In the genomic region with DNA sequence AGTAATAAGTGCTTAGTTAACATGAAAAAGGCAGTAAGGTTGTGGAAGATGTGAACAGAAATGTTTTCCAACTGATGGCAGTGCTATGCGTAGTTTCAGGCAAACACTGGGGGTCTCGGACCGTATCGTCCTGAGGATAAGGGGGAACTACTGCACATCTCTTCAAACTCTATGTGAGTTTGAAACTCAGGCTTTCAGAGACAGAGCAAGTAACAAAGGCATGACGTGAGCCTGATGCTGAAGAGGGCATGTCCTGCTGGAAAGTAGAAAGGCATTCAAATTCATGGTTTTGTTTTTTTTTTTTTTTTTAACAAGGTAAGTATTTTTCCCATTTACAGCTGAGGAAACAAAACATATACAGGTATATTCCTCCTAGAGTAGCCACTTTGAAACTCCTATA, we compare ENCODE assay signal across 14 cellular contexts. TPM values are rescaled to one million over a fixed set of nuclear protein-coding genes. Genes with fewer than 3 reads are reported as not detected.
DNase-seq lines count a peak whose midpoint lies in the region; TF ChIP-seq lines count a peak whose summit lies in the region.
"Had no signal": no experiment of that assay in that cellular context is flagged by ENCODE, and none has a peak within 500 bp of the region (broad histone marks: within the 10 kb centered on the region; RNA-seq: fewer than 3 reads in every experiment).

No MANE protein-coding gene starts in this region.

- peak overlapping the region; percentile 12 to 86 (median 79) for H3K27ac Mint-ChIP-seq in H9
- H3K27ac Mint-ChIP-seq in neural progenitor cell = no peak overlapping the region
- H3K27ac Mint-ChIP-seq: B cell; CD8-positive, alpha-beta T cell had no signal

- no peak overlapping the region for H3K23ac ChIP-seq in H9 (ENCODE audit: insufficient read length, low read depth, low read length)

- H3K9ac ChIP-seq in H9 (ENCODE audit: extremely low read depth, insufficient read length, low read length) (no peak overlapping the region), NT2/D1 (ENCODE audit: insufficient read length, low read depth) (peak overlapping the region; percentile 17), iPS-15b (ENCODE audit: low read depth, low read length) (no peak overlapping the region), neural progenitor cell (no peak overlapping the region)
- H3K9ac ChIP-seq: BLaER1 treated with 17β-estradiol and CSF1 and Interleukin-3, amounts not matched to agents 10 nM and 100 nM; KMS-11 had no signal

- H3K23me2 ChIP-seq in H9 (ENCODE audit: insufficient read length, low read depth, low read length, poor library complexity, severe bottlenecking) = no peaks in the 10 kb centered on the region

- H3K9me3 ChIP-seq in H9 (ENCODE audit: control insufficient read depth, low read depth, low read length) (no peaks in the 10 kb centered on the region), NT2/D1 (ENCODE audit: insufficient read depth, low read length) (no peaks in the 10 kb centered on the region), iPS-15b (ENCODE audit: control insufficient read depth, insufficient read depth, low read length) (no peaks in the 10 kb centered on the region), neural progenitor cell (ENCODE audit: low read depth) (no peaks in the 10 kb centered on the region)
- H3K9me3 ChIP-seq: BLaER1 treated with 17β-estradiol and CSF1 and Interleukin-3, amounts not matched to agents 10 nM and 100 nM had no signal

- no peaks in the 10 kb centered on the region for H3F3A ChIP-seq in neural progenitor cell (ENCODE audit: low read depth)

- TF ChIP-seq CTCF in H9 (conservative IDR thresholded peaks at IDR 0.05) = no peak
- no peak for TF ChIP-seq CTCF in neural progenitor cell (IDR thresholded peaks at IDR 0.05)

- H3K4me1 ChIP-seq in H9 (ENCODE audit: insufficient read depth, low read length) (peaks cover 4% of the 10 kb centered on the region; the same call in 1 of the 2 replicates), NT2/D1 (ENCODE audit: insufficient read depth, insufficient read length) (no peaks in the 10 kb centered on the region), iPS-15b (ENCODE audit: control insufficient read depth, insufficient read depth, low read length) (peaks cover 10% of the 10 kb centered on the region), neural progenitor cell (no peaks in the 10 kb centered on the region)

- no peak overlapping the region for H3T11ph ChIP-seq in H9 (ENCODE audit: low read length)

- H3K27me3 Mint-ChIP-seq in H9 (ENCODE audit: low read depth) (no peaks in the 10 kb centered on the region), neural progenitor cell (ENCODE audit: insufficient read depth, low read depth) (peaks cover 3% of the 10 kb centered on the region)

- H2BK120ac ChIP-seq in H9 (ENCODE audit: low read depth, low read length, poor library complexity, severe bottlenecking) = no peak overlapping the region

- H3K79me1 ChIP-seq in H9 (ENCODE audit: insufficient read depth, low read depth, low read length, poor library complexity, severe bottlenecking) = no peaks in the 10 kb centered on the region

- no peak overlapping the region for H4K91ac ChIP-seq in H9 (ENCODE audit: insufficient read length, low read depth, low read length)

- H3K4me3 Mint-ChIP-seq in H9 (peak overlapping the region; percentile 1 to 9; a peak in 4 of 5 replicates), neural progenitor cell (no peak overlapping the region)
- H3K4me3 Mint-ChIP-seq: B cell; CD8-positive, alpha-beta T cell had no signal

- H3K4me2 ChIP-seq in H9 (ENCODE audit: insufficient read depth, insufficient read length, low read length) = peak overlapping the region; percentile 30
- no peak overlapping the region for H3K4me2 ChIP-seq in neural progenitor cell
- H3K4me2 ChIP-seq: BLaER1 treated with 17β-estradiol and CSF1 and Interleukin-3, amounts not matched to agents 10 nM and 100 nM; KMS-11 had no signal

- peaks cover 21 to 22% of the 10 kb centered on the region in 2 experiments for H3K4me1 Mint-ChIP-seq in H9
- H3K4me1 Mint-ChIP-seq in neural progenitor cell = no peaks in the 10 kb centered on the region
- H3K4me1 Mint-ChIP-seq: B cell had no signal

- WGBS in H9 (ENCODE audit: extremely low coverage, insufficient read length, low lambda C conversion rate) = no CpG with 5 or more reads among the region's 5 CpGs

- no peak overlapping the region for H4K5ac ChIP-seq in H9 (ENCODE audit: insufficient read length, low read depth, low read length)

- no peaks in the 10 kb centered on the region for H4K20me1 ChIP-seq in H9 (ENCODE audit: control insufficient read depth, insufficient read depth, insufficient read length)
- H4K20me1 ChIP-seq in neural progenitor cell (ENCODE audit: low read depth) = no peaks in the 10 kb centered on the region
- H4K20me1 ChIP-seq: BLaER1 treated with 17β-estradiol and CSF1 and Interleukin-3, amounts not matched to agents 10 nM and 100 nM had no signal

- H2BK12ac ChIP-seq in H9 (ENCODE audit: insufficient read length, low read depth, low read length) = no peak overlapping the region

- H2AK5ac ChIP-seq in H9 (ENCODE audit: insufficient read length, low read length) = no peak overlapping the region

- no peak overlapping the region for H2BK5ac ChIP-seq in H9 (ENCODE audit: insufficient read length, low read length)

- H3K79me2 ChIP-seq in H9 (ENCODE audit: insufficient read depth, low read length) (no peaks in the 10 kb centered on the region), neural progenitor cell (ENCODE audit: low read depth) (no peaks in the 10 kb centered on the region)

- H3K18ac ChIP-seq in H9 (ENCODE audit: insufficient read length, low read depth, low read length) = no peak overlapping the region

- no peak overlapping the region for H3K27ac ChIP-seq in H9 (ENCODE audit: insufficient read length, low read depth, low read length)
- H3K27ac ChIP-seq in neural progenitor cell = no peak overlapping the region
- H3K27ac ChIP-seq: BLaER1 treated with 17β-estradiol and CSF1 and Interleukin-3, amounts not matched to agents 10 nM and 100 nM; KMS-11 had no signal

- H3K36me3 Mint-ChIP-seq in H9 (ENCODE audit: insufficient read depth in 1 of 3, low read depth in 3 of 3) (no peaks in the 10 kb centered on the region), neural progenitor cell (no peaks in the 10 kb centered on the region)
- H3K36me3 Mint-ChIP-seq: CD8-positive, alpha-beta T cell had no signal

- H3K56ac ChIP-seq in H9 (ENCODE audit: insufficient read length, low read depth, low read length) = no peak overlapping the region

- no peak overlapping the region for H2BK20ac ChIP-seq in H9 (ENCODE audit: low read depth, low read length, poor library complexity, severe bottlenecking)

- H3K4ac ChIP-seq in H9 (ENCODE audit: low read depth, low read length) = no peak overlapping the region

- H3K9me3 Mint-ChIP-seq in H9 (no peaks in the 10 kb centered on the region), neural progenitor cell (no peaks in the 10 kb centered on the region)
- H3K9me3 Mint-ChIP-seq: CD8-positive, alpha-beta T cell had no signal

- DNase-seq in H9 (peak; percentile 39), NT2/D1 (ENCODE audit: low read depth, low spot score) (no peak), neural progenitor cell (ENCODE audit: low spot score) (no peak), occipital lobe (lab: John Stamatoyannopoulos, UW) (no peak), NCI-H82 (lab: John Stamatoyannopoulos, UW) (no peak)
- DNase-seq in stimulated activated naive CD4-positive, alpha-beta T cell (lab: John Stamatoyannopoulos, UW) = no peak
- DNase-seq: Calu3; CD8-positive, alpha-beta T cell; DMS79 treated with DMSO at 0.1 percent for 48 hours; GDM1 had no signal

- H3K36me3 ChIP-seq in NT2/D1 (ENCODE audit: insufficient read depth, insufficient read length, low read length) (no peaks in the 10 kb centered on the region), iPS-15b (ENCODE audit: control insufficient read depth, insufficient read depth, low read length) (no peaks in the 10 kb centered on the region), neural progenitor cell (no peaks in the 10 kb centered on the region)
- H3K36me3 ChIP-seq: BLaER1 treated with 17β-estradiol and CSF1 and Interleukin-3, amounts not matched to agents 10 nM and 100 nM had no signal

- H2AFZ ChIP-seq in H9 (ENCODE audit: low read length) (no peak overlapping the region), neural progenitor cell (replicated peaks) (peak overlapping the region; percentile 26)

- H4K8ac ChIP-seq in H9 (replicated peaks; ENCODE audit: insufficient read length, low read depth, low read length) = no peak overlapping the region

- H3K4me3 ChIP-seq in NT2/D1 (ENCODE audit: insufficient read length, low read depth) = no peak overlapping the region
- peak overlapping the region; percentile 14 for H3K4me3 ChIP-seq in iPS-15b (ENCODE audit: low read depth, low read length)
- no peak overlapping the region for H3K4me3 ChIP-seq in neural progenitor cell
- H3K4me3 ChIP-seq: BLaER1 treated with 17β-estradiol and CSF1 and Interleukin-3, amounts not matched to agents 10 nM and 100 nM had no signal

- H2BK15ac ChIP-seq in H9 (ENCODE audit: low read depth, low read length) = no peak overlapping the region

- H3K14ac ChIP-seq in H9 (ENCODE audit: insufficient read depth, low read length) = no peak overlapping the region

- H3K27me3 ChIP-seq in H9 (ENCODE audit: insufficient read depth, low read length) = no peaks in the 10 kb centered on the region
- H3K27me3 ChIP-seq in NT2/D1 (ENCODE audit: insufficient read depth, insufficient read length) = no peaks in the 10 kb centered on the region
- H3K27me3 ChIP-seq in iPS-15b (ENCODE audit: control insufficient read depth, insufficient read depth, low read length) = no peaks in the 10 kb centered on the region
- H3K27me3 ChIP-seq in neural progenitor cell = no peaks in the 10 kb centered on the region
- H3K27me3 ChIP-seq: BLaER1 treated with 17β-estradiol and CSF1 and Interleukin-3, amounts not matched to agents 10 nM and 100 nM had no signal

RNA-seq across cellular contexts. Expression of gene TRIM36, which starts 59.9 kb away (rescaled TPM):
- total RNA-seq in H9 (2021) (14.6 and 19.3 TPM in 2 replicates), neural progenitor cell (ENCODE audit: low replicate concordance) (31.2 and 42.6 TPM in 2 replicates), occipital lobe (98.4 TPM)
- total RNA-seq: CD8-positive, alpha-beta T cell had no signal
